Comparison of ENCODE assay signal across 16 cellular contexts in the genomic region with DNA sequence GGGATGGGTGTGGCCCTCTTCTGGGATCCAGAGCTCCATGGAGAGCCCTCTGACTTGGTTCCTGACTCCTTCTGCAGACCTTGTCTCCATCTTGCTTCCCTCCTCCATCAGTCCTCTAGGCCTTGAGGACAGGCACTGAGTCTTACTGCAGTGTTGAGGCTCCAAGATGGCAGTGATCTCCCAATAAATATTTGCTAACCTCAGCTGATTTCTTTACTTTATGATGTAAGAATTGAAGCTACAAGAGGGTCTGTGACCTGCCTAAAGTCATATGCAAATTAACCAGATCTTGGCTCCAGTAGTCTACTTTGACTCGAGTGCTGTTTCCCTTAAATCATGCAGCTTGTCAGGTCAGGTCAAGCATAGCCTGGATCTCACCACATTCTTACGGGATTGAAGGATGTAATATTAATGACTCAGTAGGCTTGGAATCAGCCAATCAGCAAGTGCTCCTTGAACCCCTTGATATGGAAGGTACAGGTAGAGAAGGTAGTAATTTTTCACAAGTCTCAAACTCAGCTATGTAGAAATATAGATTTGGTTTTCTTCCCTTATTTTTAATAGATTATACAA.
DNase-seq lines count a peak whose midpoint lies in the region; ATAC-seq and TF ChIP-seq lines count a peak whose summit lies in the region.
"Had no signal": no experiment of that assay in that cellular context is flagged by ENCODE, and none has a peak within 500 bp of the region (broad histone marks: within the 10 kb centered on the region; RNA-seq: fewer than 3 reads in every experiment).

No MANE protein-coding gene starts in this region.

- H3K9ac ChIP-seq in IMR-90 (ENCODE audit: low read depth, low read length) (no peak overlapping the region), mesendoderm (ENCODE audit: low read length) (no peak overlapping the region)

- H2BK15ac ChIP-seq in IMR-90 (ENCODE audit: low read depth, low read length) (no peak overlapping the region), mesendoderm (replicated peaks; ENCODE audit: low read depth) (no peak overlapping the region)

- in situ Hi-C loops in IMR-90 (cut with MboI; ENCODE audit: low sequenced_read_pairs), result no loop called here

- no peak for TF ChIP-seq POLR2A in IMR-90 (IDR thresholded peaks at IDR 0.05; ENCODE audit: low read depth, low read length)

- no peak for TF ChIP-seq CTCF in IMR-90 (conservative IDR thresholded peaks at IDR 0.05; ENCODE audit: low read depth, low read length)

- no peak overlapping the region for H3K4me2 ChIP-seq in IMR-90 (ENCODE audit: low read depth, low read length)
- H3K4me2 ChIP-seq in mesendoderm (ENCODE audit: low read length), result no peak overlapping the region
- H3K4me2 ChIP-seq: PC-9 had no signal

- H3K36me3 ChIP-seq in IMR-90 (ENCODE audit: control insufficient read depth, insufficient read depth, low read length) (no peaks in the 10 kb centered on the region), mesendoderm (ENCODE audit: control insufficient read depth, insufficient read depth, low read length) (no peaks in the 10 kb centered on the region)

- H3K4me3 ChIP-seq in IMR-90 (ENCODE audit: insufficient read depth, low read depth, low read length) (no peak overlapping the region), mesendoderm (ENCODE audit: low read length) (no peak overlapping the region)
- H3K4me3 ChIP-seq: PC-9 had no signal

- no peak for DNase-seq in IMR-90
- DNase-seq in amniotic epithelial cell (ENCODE audit: low read depth), result peak; percentile 42
- DNase-seq in glomerular visceral epithelial cell (ENCODE audit: extremely low spot score), result peak; percentile 46
- peak; percentile 89 for DNase-seq in renal cortical epithelial cell (ENCODE audit: low read depth)
- DNase-seq in dedifferentiated amniotic fluid mesenchymal stem cell (ENCODE audit: extremely low spot score), result no peak
- DNase-seq in mesendoderm, result no peak
- no peak for DNase-seq in DMS53 (lab: John Stamatoyannopoulos, UW)
- DNase-seq: CD8-positive, alpha-beta T cell; HFFc6; KG1; NCI-H1105 treated with DMSO at 0.1 percent for 48 hours; NCI-H187; NCI-H446; PC-9; Right ventricle myocardium superior had no signal

- intact Hi-C loops in IMR-90 (cut with micrococcal nuclease), result no loop called here

- H2AFZ ChIP-seq in IMR-90 (replicated peaks; ENCODE audit: low read length, poor library complexity), result no peak overlapping the region
- H2AFZ ChIP-seq: PC-9 had no signal

- H2BK5ac ChIP-seq in IMR-90 (ENCODE audit: low read depth, low read length, poor library complexity, severe bottlenecking) (no peak overlapping the region), mesendoderm (ENCODE audit: low read length) (no peak overlapping the region)

- no peak overlapping the region for H3K56ac ChIP-seq in IMR-90 (ENCODE audit: extremely low read depth, insufficient read depth, low read length)
- H3K56ac ChIP-seq in mesendoderm (ENCODE audit: low read length), result no peak overlapping the region

- no peak overlapping the region for H2BK120ac ChIP-seq in IMR-90 (ENCODE audit: low read depth, low read length)
- no peak overlapping the region for H2BK120ac ChIP-seq in mesendoderm (ENCODE audit: low read depth, low read length)

- no CpG with 5 or more reads among the region's 2 CpGs for WGBS in IMR-90 (ENCODE audit: extremely low coverage in 2 of 2, insufficient read length in 1 of 2), 2 experiments
- no CpG with 5 or more reads among the region's 2 CpGs for WGBS in mesendoderm (ENCODE audit: extremely low coverage, insufficient coverage, low lambda C conversion rate)

- dilution Hi-C loops in IMR-90 (cut with HindIII; ENCODE audit: low sequenced_read_pairs, unreplicated experiment), result no loop called here

- H3K27me3 ChIP-seq in IMR-90 (ENCODE audit: control insufficient read depth, insufficient read depth, low read length) (no peaks in the 10 kb centered on the region), mesendoderm (ENCODE audit: insufficient read depth, low read length, poor library complexity) (no peaks in the 10 kb centered on the region)

- POLR2A ChIA-PET in IMR-90 (lab: Charles Lee; ENCODE audit: unreplicated experiment), result no interaction called here

- no peaks in the 10 kb centered on the region for H3K79me2 ChIP-seq in mesendoderm (ENCODE audit: control insufficient read depth, insufficient read depth, low read length)

- H3K4me1 ChIP-seq in IMR-90 (ENCODE audit: control insufficient read depth, insufficient read depth, low read length) (no peaks in the 10 kb centered on the region), mesendoderm (ENCODE audit: control insufficient read depth, low read depth, low read length) (no peaks in the 10 kb centered on the region)

- H3K27ac ChIP-seq in IMR-90 (ENCODE audit: insufficient read depth, low read length) (no peak overlapping the region), mesendoderm (ENCODE audit: low read depth, low read length) (no peak overlapping the region)
- H3K27ac ChIP-seq: HL-60, PC-9 had no signal

- H3K79me1 ChIP-seq in IMR-90 (ENCODE audit: low read depth in 1 of 2, low read length in 2 of 2) (no peaks in the 10 kb centered on the region), mesendoderm (ENCODE audit: low read length) (no peaks in the 10 kb centered on the region)

- H4K20me1 ChIP-seq in IMR-90 (ENCODE audit: insufficient read depth, low read length), result no peaks in the 10 kb centered on the region

- no peaks in the 10 kb centered on the region for H3K9me1 ChIP-seq in IMR-90 (ENCODE audit: insufficient read depth, low read length)

- TF ChIP-seq RAD21 in IMR-90 (IDR thresholded peaks at IDR 0.05; ENCODE audit: low read length), result no peak

- peaks cover 2% of the 10 kb centered on the region; the same call in 1 of the 2 replicates for H3K9me3 ChIP-seq in IMR-90 (ENCODE audit: control insufficient read depth, insufficient read depth, low read length)

- no TSS peak for BruUV-seq in IMR-90 (replicated peaks; lab: Mats Ljungman, UMichigan)

- H3K4ac ChIP-seq in IMR-90 (ENCODE audit: low read depth, low read length) (no peak overlapping the region), mesendoderm (ENCODE audit: low read depth, low read length) (no peak overlapping the region)

- H2AK9ac ChIP-seq in IMR-90 (replicated peaks; ENCODE audit: low read depth, low read length, poor library complexity), result no peak overlapping the region

- H4K8ac ChIP-seq in IMR-90 (ENCODE audit: low read depth in 2 of 2, low read length in 2 of 2) (no peak overlapping the region), mesendoderm (ENCODE audit: low read depth, low read length) (no peak overlapping the region)

- CTCF ChIA-PET in IMR-90 (lab: Yijun Ruan, JAX), result interaction anchor here (1.0 kb wide), 3 partner anchors 16 to 91 kb away, joined by 3 to 4 read pairs (median 3); no protein-coding TSS in a partner anchor

- H3K14ac ChIP-seq in IMR-90 (replicated peaks; ENCODE audit: low read depth, low read length), result no peak overlapping the region

- H3K23ac ChIP-seq in IMR-90 (ENCODE audit: low read depth, low read length), result no peak overlapping the region
- no peak overlapping the region for H3K23ac ChIP-seq in mesendoderm (ENCODE audit: low read length)

- no peak for ATAC-seq in IMR-90 (ENCODE audit: low read depth)
- ATAC-seq: CD8-positive, alpha-beta T cell had no signal

- H4K5ac ChIP-seq in IMR-90 (ENCODE audit: low read depth, low read length) (no peak overlapping the region), mesendoderm (ENCODE audit: low read length) (no peak overlapping the region)

- H4K91ac ChIP-seq in IMR-90 (ENCODE audit: insufficient read depth, low read depth, low read length), result no peak overlapping the region

- no peak overlapping the region for H2BK20ac ChIP-seq in IMR-90 (ENCODE audit: low read depth, low read length)

- H3K18ac ChIP-seq in IMR-90 (ENCODE audit: low read depth, low read length) (no peak overlapping the region), mesendoderm (ENCODE audit: low read length) (no peak overlapping the region)

- H2AK5ac ChIP-seq in IMR-90 (ENCODE audit: low read depth, low read length) (no peak overlapping the region), mesendoderm (ENCODE audit: low read length) (no peak overlapping the region)

TF ChIP-seq in IMR-90, 13 proteins besides CTCF, POLR2A, EP300 and RAD21:
- no peak for TF ChIP-seq BHLHE40 (IDR thresholded peaks at IDR 0.05; ENCODE audit: low read depth, low read length)
- TF ChIP-seq RCOR1 (IDR thresholded peaks at IDR 0.05; ENCODE audit: insufficient replicate concordance, low read length), result no peak
- no peak for TF ChIP-seq USF2 (IDR thresholded peaks at IDR 0.05; ENCODE audit: low read depth, low read length)
- TF ChIP-seq MAFK (IDR thresholded peaks at IDR 0.05; ENCODE audit: low read depth, low read length), result peak; percentile 46; the same call in 1 of the 2 replicates
- TF ChIP-seq SMC3 (IDR thresholded peaks at IDR 0.05; ENCODE audit: low read depth, low read length), result no peak
TF ChIP-seq in IMR-90: peak in this region for 1.

Comparison
In these comparisons a context has a peak if more than half of its experiments do, and no peak if none do; other contexts are left out.
1. DNase-seq: peak in amniotic epithelial cell (single experiment), glomerular visceral epithelial cell (single experiment) and renal cortical epithelial cell (single experiment); none in IMR-90 (single experiment), dedifferentiated amniotic fluid mesenchymal stem cell (single experiment), mesendoderm (single experiment) and DMS53 (single experiment).